Comparison of ENCODE assay signal across 1 cellular context in the genomic region with DNA sequence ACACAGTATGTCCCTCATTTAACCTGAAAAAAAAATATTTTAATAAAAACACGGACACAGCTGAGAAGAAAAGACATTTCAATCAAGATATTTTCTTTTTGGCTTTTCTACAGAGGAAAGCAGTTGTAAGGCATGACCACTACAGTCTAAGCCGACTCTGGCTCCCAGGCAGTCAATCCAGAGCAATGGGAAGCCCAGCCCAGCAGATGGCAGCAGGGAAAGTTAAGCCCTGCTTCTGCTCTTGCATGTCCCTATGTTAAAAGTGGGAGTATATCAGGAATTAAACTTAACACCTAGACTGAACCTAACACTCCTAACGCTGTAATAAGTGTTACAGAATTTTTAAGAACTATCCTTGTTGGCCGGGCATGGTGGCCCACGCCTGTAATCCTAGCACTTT.
TF ChIP-seq lines count a peak whose summit lies in the region.

No MANE protein-coding gene starts in this region.

TF ChIP-seq in WTC11, 78 proteins besides CTCF, POLR2A, EP300 and RAD21 (continued from another document):
- TF ChIP-seq, protein P1, sequence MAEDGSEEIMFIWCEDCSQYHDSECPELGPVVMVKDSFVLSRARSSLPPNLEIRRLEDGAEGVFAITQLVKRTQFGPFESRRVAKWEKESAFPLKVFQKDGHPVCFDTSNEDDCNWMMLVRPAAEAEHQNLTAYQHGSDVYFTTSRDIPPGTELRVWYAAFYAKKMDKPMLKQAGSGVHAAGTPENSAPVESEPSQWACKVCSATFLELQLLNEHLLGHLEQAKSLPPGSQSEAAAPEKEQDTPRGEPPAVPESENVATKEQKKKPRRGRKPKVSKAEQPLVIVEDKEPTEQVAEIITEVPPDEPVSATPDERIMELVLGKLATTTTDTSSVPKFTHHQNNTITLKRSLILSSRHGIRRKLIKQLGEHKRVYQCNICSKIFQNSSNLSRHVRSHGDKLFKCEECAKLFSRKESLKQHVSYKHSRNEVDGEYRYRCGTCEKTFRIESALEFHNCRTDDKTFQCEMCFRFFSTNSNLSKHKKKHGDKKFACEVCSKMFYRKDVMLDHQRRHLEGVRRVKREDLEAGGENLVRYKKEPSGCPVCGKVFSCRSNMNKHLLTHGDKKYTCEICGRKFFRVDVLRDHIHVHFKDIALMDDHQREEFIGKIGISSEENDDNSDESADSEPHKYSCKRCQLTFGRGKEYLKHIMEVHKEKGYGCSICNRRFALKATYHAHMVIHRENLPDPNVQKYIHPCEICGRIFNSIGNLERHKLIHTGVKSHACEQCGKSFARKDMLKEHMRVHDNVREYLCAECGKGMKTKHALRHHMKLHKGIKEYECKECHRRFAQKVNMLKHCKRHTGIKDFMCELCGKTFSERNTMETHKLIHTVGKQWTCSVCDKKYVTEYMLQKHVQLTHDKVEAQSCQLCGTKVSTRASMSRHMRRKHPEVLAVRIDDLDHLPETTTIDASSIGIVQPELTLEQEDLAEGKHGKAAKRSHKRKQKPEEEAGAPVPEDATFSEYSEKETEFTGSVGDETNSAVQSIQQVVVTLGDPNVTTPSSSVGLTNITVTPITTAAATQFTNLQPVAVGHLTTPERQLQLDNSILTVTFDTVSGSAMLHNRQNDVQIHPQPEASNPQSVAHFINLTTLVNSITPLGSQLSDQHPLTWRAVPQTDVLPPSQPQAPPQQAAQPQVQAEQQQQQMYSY (CRISPR knock-in tag; IDR thresholded peaks at IDR 0.05) = no peak
- TF ChIP-seq, protein P2, sequence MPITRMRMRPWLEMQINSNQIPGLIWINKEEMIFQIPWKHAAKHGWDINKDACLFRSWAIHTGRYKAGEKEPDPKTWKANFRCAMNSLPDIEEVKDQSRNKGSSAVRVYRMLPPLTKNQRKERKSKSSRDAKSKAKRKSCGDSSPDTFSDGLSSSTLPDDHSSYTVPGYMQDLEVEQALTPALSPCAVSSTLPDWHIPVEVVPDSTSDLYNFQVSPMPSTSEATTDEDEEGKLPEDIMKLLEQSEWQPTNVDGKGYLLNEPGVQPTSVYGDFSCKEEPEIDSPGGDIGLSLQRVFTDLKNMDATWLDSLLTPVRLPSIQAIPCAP (CRISPR knock-in tag; IDR thresholded peaks at IDR 0.05) = no peak
TF ChIP-seq in WTC11: peak in this region for 0.
